Comparison of ENCODE assay signal across 8 cellular contexts in genomic region chrX:120251471-120252011, GRCh38. TPM values are rescaled to one million over a fixed set of nuclear protein-coding genes. Genes with fewer than 3 reads are reported as not detected.
A peak's percentile ranks its signal among the peaks of the same experiment; 100 is the strongest.
DNase-seq lines count a peak whose midpoint lies in the region; ATAC-seq, FAIRE-seq and TF ChIP-seq lines count a peak whose summit lies in the region.

No MANE protein-coding gene starts in this region.

- in situ Hi-C loops in GM12878 (cut with MboI) = loop anchor here (5.0 kb wide), 1 partner anchor 56 kb away; no protein-coding TSS in a partner anchor

- TF ChIP-seq RAD21 in GM12878 (IDR thresholded peaks at IDR 0.05; ENCODE audit: insufficient read depth, low read depth, low read length) = no peak

- no peak for FAIRE-seq in GM12878 (lab: Jason Lieb, UNC)

- DNase-seq in C1 segment of cervical spinal cord (lab: John Stamatoyannopoulos, UW) (peak in 9 of 14 donors; percentile 3 to 48 (median 23)), HCEC 1CT (peak; percentile 18), RWPE1 (ENCODE audit: low spot score) (peak; percentile 5), GM12878 (ENCODE audit: low read depth, low spot score) (no peak), putamen (ENCODE audit: low spot score) (no peak)

- H3K4me1 ChIP-seq in GM12878 (ENCODE audit: control insufficient read depth, insufficient read depth, low read length) = no peaks in the 10 kb centered on the region
- H3K4me1 ChIP-seq in skeletal muscle satellite cell (ENCODE audit: control insufficient read depth, insufficient read depth, low read length) = no peaks in the 10 kb centered on the region

- H3K27me3 ChIP-seq in GM12878 (replicated peaks in 1 of 2; ENCODE audit: control insufficient read depth in 2 of 2, insufficient read depth in 2 of 2, low read length in 1 of 2) = no peaks in the 10 kb centered on the region
- no peaks in the 10 kb centered on the region for H3K27me3 ChIP-seq in skeletal muscle satellite cell (ENCODE audit: control insufficient read depth, insufficient read depth, low read length)

- H3K9ac ChIP-seq in GM12878 (ENCODE audit: control insufficient read depth, insufficient read depth, low read length) = peak overlapping the region; percentile 79
- H3K9ac ChIP-seq in skeletal muscle satellite cell (ENCODE audit: low read depth, low read length) = peak overlapping the region; percentile 94

- intact Hi-C loops in GM12878 (cut with micrococcal nuclease; ENCODE audit: unreplicated experiment) = loop anchor here (2.0 kb wide), 1 partner anchor 57 kb away; no protein-coding TSS in a partner anchor

- no peak for TF ChIP-seq CTCF in RWPE1 (conservative IDR thresholded peaks at IDR 0.05; ENCODE audit: low read depth)
- TF ChIP-seq CTCF in GM12878 (IDR thresholded peaks at IDR 0.05 in 2 of 3, conservative IDR thresholded peaks at IDR 0.05 in 1 of 3; ENCODE audit: control insufficient read depth in 2 of 3, extremely low read depth in 1 of 3, insufficient read depth in 1 of 3, low read depth in 3 of 3, low read length in 3 of 3) = no peak

- TF ChIP-seq EP300 in GM12878 (IDR thresholded peaks at IDR 0.05; ENCODE audit: borderline replicate concordance in 1 of 2, control insufficient read depth in 1 of 2, low read depth in 2 of 2, low read length in 2 of 2) = no peak

- CTCF ChIA-PET in RWPE1 (lab: Yijun Ruan, JAX) = no interaction called here
- CTCF ChIA-PET in GM12878 (lab: Yijun Ruan, JAX) = interaction anchor here (0.6 to 1.7 kb wide), 8 partner anchors 13 to 214 kb away, joined by 3 to 8 read pairs (median 3); no protein-coding TSS in a partner anchor

- ATAC-seq in GM12878 (peak; percentile 36), GM19463 (IDR thresholded peaks at IDR 0.05; ENCODE audit: unreplicated experiment) (no peak)

- RAD21 ChIA-PET in GM12878 (lab: Charles Lee; ENCODE audit: unreplicated experiment) = interaction anchor here (0.6 to 3.0 kb wide), 7 partner anchors 11 to 309 kb away, joined by 3 to 29 read pairs (median 4); partner anchors contain the start of gene CUL4B

- no peaks in the 10 kb centered on the region for H3K9me3 ChIP-seq in GM12878 (replicated peaks; ENCODE audit: control insufficient read depth, insufficient read depth, low read length)
- no peaks in the 10 kb centered on the region for H3K9me3 ChIP-seq in iPS-18c (ENCODE audit: control insufficient read depth, insufficient read depth, low read length)
- no peaks in the 10 kb centered on the region for H3K9me3 ChIP-seq in skeletal muscle satellite cell (replicated peaks; ENCODE audit: low read length)

- H3K36me3 ChIP-seq in GM12878 (ENCODE audit: control insufficient read depth in 2 of 2, insufficient read depth in 2 of 2, low read length in 1 of 2) = peaks cover 0 to 4% of the 10 kb centered on the region in 2 experiments; a peak in 1 of 4 replicates
- H3K36me3 ChIP-seq in skeletal muscle satellite cell (ENCODE audit: insufficient read depth, low read length) = peaks cover 14% of the 10 kb centered on the region

- POLR2A ChIA-PET in RWPE1 (lab: Yijun Ruan, JAX; ENCODE audit: low non-redundant PET) (no interaction called here), GM12878 (lab: Charles Lee) (interaction anchor here (0.6 to 2.1 kb wide), 4 partner anchors 13 to 144 kb away, joined by 3 to 13 read pairs (median 4); no protein-coding TSS in a partner anchor)

- no peak for TF ChIP-seq POLR2A in GM12878 (IDR thresholded peaks at IDR 0.05; ENCODE audit: low read depth, low read length)

- 22% methylated on average over 28 of the region's 28 CpGs for WGBS in GM12878 (ENCODE audit: insufficient coverage, insufficient replicate concordance, low lambda C conversion rate, missing lambda C conversion rate)

- H3K79me2 ChIP-seq in GM12878 (ENCODE audit: control insufficient read depth, insufficient read depth, low read length) = peaks cover 23% of the 10 kb centered on the region

- H3K4me3 ChIP-seq in GM12878 (peak overlapping the region; percentile 69), iPS-18c (ENCODE audit: insufficient read depth, low read depth, low read length) (peak overlapping the region; percentile 64), skeletal muscle satellite cell (ENCODE audit: low read length) (peak overlapping the region; percentile 78)

- peak overlapping the region; percentile 61 for H3K4me2 ChIP-seq in GM12878 (ENCODE audit: control insufficient read depth, insufficient read depth)
- H3K4me2 ChIP-seq in skeletal muscle satellite cell (ENCODE audit: low read length) = peak overlapping the region; percentile 78

- H2AFZ ChIP-seq in GM12878 (ENCODE audit: control insufficient read depth, low read depth, low read length) = no peak overlapping the region

- no peaks in the 10 kb centered on the region for H4K20me1 ChIP-seq in GM12878 (ENCODE audit: control insufficient read depth, insufficient read depth)

- H3K27ac ChIP-seq in RWPE1 (peak overlapping the region; percentile 86), GM12878 (ENCODE audit: control insufficient read depth, insufficient read depth) (peak overlapping the region; percentile 68)

- BruUV-seq in GM12878 (replicated peaks; lab: Mats Ljungman, UMichigan) = TSS peak; percentile 70

- SMC1A ChIA-PET in GM12878 (lab: Charles Lee; ENCODE audit: uncharacterized antibody, unreplicated experiment) = interaction anchor here (1.2 to 3.2 kb wide), 8 partner anchors 10 to 61 kb away, joined by 3 to 16 read pairs (median 10); no protein-coding TSS in a partner anchor

TF ChIP-seq in GM12878, 131 proteins besides CTCF, POLR2A, EP300 and RAD21 (continues in another document):
- TF ChIP-seq MYC (IDR thresholded peaks at IDR 0.05; ENCODE audit: insufficient read depth, insufficient read length, insufficient replicate concordance, low read length, severe bottlenecking) (no peak), IKZF2 (IDR thresholded peaks at IDR 0.05) (peak in 1 of 2 experiments; percentile 21; a peak in 2 of 4 replicates), PRDM15 (CRISPR knock-in tag; IDR thresholded peaks at IDR 0.05) (no peak)

RNA-seq across cellular contexts. Expression of gene ZBTB33, which starts 0.9 kb away (rescaled TPM):
- total RNA-seq in GM12878 (2013; cell fraction: nucleolus; rRNA removed) = 28.0 and 28.4 TPM in 2 replicates
- total RNA-seq in GM12878 (2014; rRNA removed) = 14.1 and 17.7 TPM in 2 replicates
- total RNA-seq in GM12878 (2014; rRNA removed; fragmentation: Illumina TruSeq; extraction: Trizol) = 25.6 and 26.3 TPM in 2 replicates
- total RNA-seq in GM12878 (2021) = 17.1 and 18.3 TPM in 2 replicates
- 5.0 TPM for polyA plus RNA-seq in GM12878 (2011; ENCODE audit: low read depth)
- 19.6 and 31.4 TPM in 2 replicates for polyA plus RNA-seq in GM12878 (2011; rRNA removed)
- 7.1 and 9.1 TPM in 2 replicates for polyA plus RNA-seq in GM12878 (2011; cell fraction: cytosol; rRNA removed)
- 12.2 and 14.4 TPM in 2 replicates for polyA plus RNA-seq in GM12878 (2011; cell fraction: nucleus; rRNA removed)
- polyA plus RNA-seq in GM12878 (2012) = 10.1 and 12.4 TPM in 2 replicates
- polyA plus RNA-seq in GM12878 (2014; fragmentation: Illumina TruSeq; extraction: Trizol) = 23.3 and 29.3 TPM in 2 replicates
- polyA plus RNA-seq in GM12878 (2014; fragmentation: Nextera tagmentation; extraction: Ambion mirVana) = 1 to 10 TPM; 5.2 to 5.4 TPM
- polyA plus RNA-seq in GM12878 (2014; rRNA removed) = 9.3 and 11.3 TPM in 2 replicates
- polyA plus RNA-seq in GM12878 (2016; fragmentation: Nextera tagmentation; extraction: Ambion mirVana) = 10 to 100 TPM; 21.3 to 23.6 TPM
- 20.7 and 40.7 TPM in 2 replicates for polyA minus RNA-seq in GM12878 (2011; rRNA and poly(A)+ RNA removed)
- polyA minus RNA-seq in GM12878 (2011; cell fraction: cytosol; rRNA and poly(A)+ RNA removed) = 10.4 and 12.5 TPM in 2 replicates
- polyA minus RNA-seq in GM12878 (2011; cell fraction: nucleus; rRNA and poly(A)+ RNA removed) = 10.9 and 11.7 TPM in 2 replicates
- 15.5 and 16.5 TPM in 2 replicates for total RNA-seq in skeletal muscle satellite cell (2012; rRNA removed)

RNA-seq across cellular contexts. Expression of gene TMEM255A, which starts 59.7 kb away (rescaled TPM):
- 1.7 and 1.9 TPM in 2 replicates for total RNA-seq in GM12878 (2013; cell fraction: nucleolus; rRNA removed)
- total RNA-seq in GM12878 (2014; rRNA removed) = 0.90 and 1.3 TPM in 2 replicates
- 1.3 and 1.4 TPM in 2 replicates for total RNA-seq in GM12878 (2014; rRNA removed; fragmentation: Illumina TruSeq; extraction: Trizol)
- total RNA-seq in GM12878 (2021) = 1.5 and 1.6 TPM in 2 replicates
- 0.51 TPM for polyA plus RNA-seq in GM12878 (2011; ENCODE audit: low read depth)
- polyA plus RNA-seq in GM12878 (2011; rRNA removed) = 5.4 and 5.6 TPM in 2 replicates
- 4.0 and 4.6 TPM in 2 replicates for polyA plus RNA-seq in GM12878 (2011; cell fraction: cytosol; rRNA removed)
- polyA plus RNA-seq in GM12878 (2011; cell fraction: nucleus; rRNA removed) = 3.2 and 3.8 TPM in 2 replicates
- polyA plus RNA-seq in GM12878 (2012) = 0.93 and 0.95 TPM in 2 replicates
- 2.6 TPM in 2 replicates for polyA plus RNA-seq in GM12878 (2014; fragmentation: Illumina TruSeq; extraction: Trizol)
- polyA plus RNA-seq in GM12878 (2014; fragmentation: Nextera tagmentation; extraction: Ambion mirVana) = 1 to 10 TPM in 1 of 2 experiments, under 1 TPM in 1; 0.98 to 1.0 TPM
- polyA plus RNA-seq in GM12878 (2014; rRNA removed) = 0.91 and 1.5 TPM in 2 replicates
- 1 to 10 TPM; 1.2 to 1.4 TPM for polyA plus RNA-seq in GM12878 (2016; fragmentation: Nextera tagmentation; extraction: Ambion mirVana)
- 4.5 and 4.7 TPM in 2 replicates for polyA minus RNA-seq in GM12878 (2011; rRNA and poly(A)+ RNA removed)
- polyA minus RNA-seq in GM12878 (2011; cell fraction: cytosol; rRNA and poly(A)+ RNA removed) = 0.94 and 1.6 TPM in 2 replicates
- polyA minus RNA-seq in GM12878 (2011; cell fraction: nucleus; rRNA and poly(A)+ RNA removed) = 1.1 and 1.7 TPM in 2 replicates
- under 0.01 TPM in 1 of 2 replicates, not detected in the other for total RNA-seq in skeletal muscle satellite cell (2012; rRNA removed)

Comparison
In these comparisons a context has a peak if more than half of its experiments do, and no peak if none do; other contexts are left out.
1. DNase-seq: peak in C1 segment of cervical spinal cord (9 of 14), HCEC 1CT (single experiment) and RWPE1 (single experiment); none in GM12878 (single experiment) and putamen (single experiment).
2. Peak in every context shown above with its lines, with median percentiles within 50 percentile points of each other: H3K4me3 ChIP-seq.